8 cellular contexts compared by ENCODE assay signal in the genomic region with DNA sequence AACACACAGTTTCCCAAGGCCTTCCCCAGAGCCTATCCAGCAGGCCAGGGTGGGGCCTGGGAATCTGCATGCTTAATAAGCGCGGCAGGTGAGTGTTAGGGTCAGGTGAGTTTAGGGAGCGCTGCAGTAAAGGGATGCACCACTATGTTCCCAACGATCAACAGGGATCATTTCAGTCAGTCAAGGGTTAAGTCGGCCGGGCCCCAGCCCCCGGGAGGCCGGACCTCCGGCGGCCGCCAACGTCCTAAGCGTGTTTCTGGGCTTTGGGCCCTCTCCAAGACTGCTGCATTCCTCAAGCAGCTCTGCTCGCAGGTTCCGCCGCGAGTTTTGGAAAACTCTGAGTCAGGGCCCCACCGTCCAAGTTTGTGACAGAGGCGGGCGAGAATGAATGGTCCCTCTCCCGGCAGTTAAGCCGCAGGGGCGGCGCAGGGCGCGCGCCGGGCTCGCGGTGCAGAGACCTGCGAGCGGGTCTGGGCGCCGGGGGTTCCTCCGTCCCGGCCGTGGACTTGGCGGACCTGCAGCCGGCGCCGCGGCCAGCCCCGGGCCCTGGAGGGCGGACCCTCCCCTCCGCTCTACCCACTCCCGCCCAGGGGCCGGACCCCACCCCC.
A peak's percentile ranks its signal among the peaks of the same experiment; 100 is the strongest.
DNase-seq lines count a peak whose midpoint lies in the region; ATAC-seq and TF ChIP-seq lines count a peak whose summit lies in the region.

No MANE protein-coding gene starts in this region.

- ATAC-seq in HG02938 (IDR thresholded peaks at IDR 0.05; ENCODE audit: unreplicated experiment), result no peak

- peak overlapping the region; percentile 43 for H3K9ac ChIP-seq in fibroblast of lung (ENCODE audit: insufficient read depth, low read length)

- TF ChIP-seq CTCF in AG04450 (IDR thresholded peaks at IDR 0.05; ENCODE audit: low read depth, low read length) (no peak), fibroblast of lung (conservative IDR thresholded peaks at IDR 0.05 in 1 of 2, IDR thresholded peaks at IDR 0.05 in 1 of 2; ENCODE audit: low read depth in 1 of 2, low read length in 2 of 2) (no peak), nephron (IDR thresholded peaks at IDR 0.05; ENCODE audit: unreplicated experiment in 3 of 3) (no peak)

- H3K27me3 ChIP-seq in AG04450 (ENCODE audit: control insufficient read depth, insufficient read depth, low read length) (no peaks in the 10 kb centered on the region), fibroblast of lung (ENCODE audit: control insufficient read depth, insufficient read depth, low read length) (no peaks in the 10 kb centered on the region)

- no peaks in the 10 kb centered on the region for H3K9me3 Mint-ChIP-seq in nephron

- CTCF ChIA-PET in AG04450 (lab: Charles Lee), result interaction anchor here (2.6 to 4.4 kb wide), 3 partner anchors 11 to 160 kb away, joined by 15 to 34 read pairs (median 22); no protein-coding TSS in a partner anchor

- peak overlapping the region; percentile 66 for H3K4me2 ChIP-seq in fibroblast of lung (ENCODE audit: extremely low read depth, insufficient read depth, low read length)

- POLR2A ChIA-PET in AG04450 (lab: Yijun Ruan, JAX), result interaction anchor here (0.8 to 1.4 kb wide), 2 partner anchors 84 to 133 kb away, joined by 3 to 4 read pairs; no protein-coding TSS in a partner anchor

- H3K4me1 ChIP-seq in fibroblast of lung (ENCODE audit: control insufficient read depth, extremely low read depth, insufficient read depth, low read length), result peaks cover 32% of the 10 kb centered on the region

- peak overlapping the region; percentile 58 for H3K4me3 ChIP-seq in AG04450 (ENCODE audit: low read depth, low read length)
- peak overlapping the region; percentile 29 to 60 (median 50) for H3K4me3 ChIP-seq in fibroblast of lung (replicated peaks in 1 of 4; ENCODE audit: control extremely low read depth in 1 of 4, insufficient read depth in 1 of 4, low read depth in 3 of 4, low read length in 4 of 4)

- peaks cover 65% of the 10 kb centered on the region for H3K79me2 ChIP-seq in fibroblast of lung (ENCODE audit: control insufficient read depth, insufficient read depth, low read length)

- no peak overlapping the region for H2AFZ ChIP-seq in fibroblast of lung (ENCODE audit: low read length)

- H3K4me1 Mint-ChIP-seq in nephron, result peaks cover 31% of the 10 kb centered on the region

- H3K4me3 Mint-ChIP-seq in nephron, result peak overlapping the region; percentile 78 to 86 (median 84)

- H3K36me3 Mint-ChIP-seq in nephron (ENCODE audit: low read depth), result no peaks in the 10 kb centered on the region

- H3K27ac Mint-ChIP-seq in nephron, result no peak overlapping the region

- peak overlapping the region; percentile 65 for H3K27ac ChIP-seq in AG04450 (ENCODE audit: low read depth, low read length)
- H3K27ac ChIP-seq in fibroblast of lung (ENCODE audit: insufficient read depth, low read length), result peak overlapping the region; percentile 46

- no peaks in the 10 kb centered on the region for H3K9me3 ChIP-seq in AG04450 (ENCODE audit: control insufficient read depth, insufficient read depth, low read length)
- no peaks in the 10 kb centered on the region for H3K9me3 ChIP-seq in fibroblast of lung (ENCODE audit: control insufficient read depth, insufficient read depth, low read depth, low read length)

- H3K27me3 Mint-ChIP-seq in nephron (ENCODE audit: low read depth), result peaks cover 59% of the 10 kb centered on the region

- DNase-seq in AG04450 (ENCODE audit: low read depth, low spot score) (peak; percentile 89), NCI-H226 (peak; percentile 86), fibroblast of lung (ENCODE audit: low read depth in 2 of 2) (peak; percentile 97 to 98), NOMO-1 (lab: John Stamatoyannopoulos, UW; ENCODE audit: unreplicated experiment in 2 of 2) (no peak), NCI-H2081 (lab: John Stamatoyannopoulos, UW) (no peak), NCI-H510A treated with DMSO at 0.1 percent for 48 hours (lab: John Stamatoyannopoulos, UW) (no peak)

- H4K20me1 ChIP-seq in fibroblast of lung (ENCODE audit: control insufficient read depth, extremely low read depth, insufficient read depth, low read length), result no peaks in the 10 kb centered on the region

- peaks cover 10% of the 10 kb centered on the region for H3K36me3 ChIP-seq in fibroblast of lung (ENCODE audit: control insufficient read depth, insufficient read depth, low read length)

Comparison
In these comparisons a context has a peak if more than half of its experiments do, and no peak if none do; other contexts are left out.
1. DNase-seq: peak in AG04450 (single experiment), NCI-H226 (single experiment) and fibroblast of lung (2 of 2); none in NOMO-1 (0 of 2), NCI-H2081 (0 of 2) and NCI-H510A treated with DMSO at 0.1 percent for 48 hours (single experiment).